In genomic region chrX:136910565-136911040, GRCh38 we compare ENCODE assay signal across 8 cellular contexts. TPM values are rescaled to one million over a fixed set of nuclear protein-coding genes. Genes with fewer than 3 reads are reported as not detected.
DNase-seq lines count a peak whose midpoint lies in the region; ATAC-seq and TF ChIP-seq lines count a peak whose summit lies in the region.

No MANE protein-coding gene starts in this region.

- no peak overlapping the region for H3K9ac ChIP-seq in fibroblast of lung (ENCODE audit: insufficient read depth, low read length)

- no peak for TF ChIP-seq POLR2A in gastrocnemius medialis (IDR thresholded peaks at IDR 0.05)

- no peaks in the 10 kb centered on the region for H3K79me2 ChIP-seq in fibroblast of lung (ENCODE audit: control insufficient read depth, insufficient read depth, low read length)

- H3K9me3 ChIP-seq in RWPE2 (ENCODE audit: severe bottlenecking) (no peaks in the 10 kb centered on the region), fibroblast of lung (ENCODE audit: control insufficient read depth, insufficient read depth, low read depth, low read length) (no peaks in the 10 kb centered on the region), gastrocnemius medialis (no peaks in the 10 kb centered on the region)

- no peak overlapping the region for H2AFZ ChIP-seq in fibroblast of lung (ENCODE audit: low read length)

- intact Hi-C loops in gastrocnemius medialis (cut with DNase I; ENCODE audit: low total_unique reads) = loop anchor here (1.0 kb wide), 1 partner anchor 30 kb away; the partner anchor contains the start of gene RBMX
- intact Hi-C loops in posterior cingulate gyrus (cut with DNase I) = no loop called here

- H3K4me3 ChIP-seq in GM12865 (ENCODE audit: low read depth, low read length) (peak overlapping the region; percentile 87), RWPE2 (ENCODE audit: severe bottlenecking) (peak overlapping the region; percentile 47), fibroblast of lung (replicated peaks in 1 of 4; ENCODE audit: control extremely low read depth in 1 of 4, insufficient read depth in 1 of 4, low read depth in 3 of 4, low read length in 4 of 4) (peak overlapping the region; percentile 27 to 80 (median 52)), gastrocnemius medialis (peak overlapping the region in 3 of 4 donors; percentile 69 to 84 (median 79))

- no peak for TF ChIP-seq CTCF in GM12865 (IDR thresholded peaks at IDR 0.05; ENCODE audit: insufficient read depth, low read depth, low read length, missing control alignments)
- TF ChIP-seq CTCF in RWPE2 (IDR thresholded peaks at IDR 0.05; ENCODE audit: poor library complexity, severe bottlenecking) = no peak
- TF ChIP-seq CTCF in fibroblast of lung (conservative IDR thresholded peaks at IDR 0.05 in 1 of 2, IDR thresholded peaks at IDR 0.05 in 1 of 2; ENCODE audit: low read depth in 1 of 2, low read length in 2 of 2) = no peak
- no peak for TF ChIP-seq CTCF in gastrocnemius medialis (IDR thresholded peaks at IDR 0.05 in 4 of 5, conservative IDR thresholded peaks at IDR 0.05 in 1 of 5)

- H3K4me2 ChIP-seq in fibroblast of lung (ENCODE audit: extremely low read depth, insufficient read depth, low read length) = peak overlapping the region; percentile 79

- no peaks in the 10 kb centered on the region for H4K20me1 ChIP-seq in fibroblast of lung (ENCODE audit: control insufficient read depth, extremely low read depth, insufficient read depth, low read length)

- in situ Hi-C loops in gastrocnemius medialis (cut with MboI; ENCODE audit: low sequenced_read_pairs in 4 of 4) = no loop called here

- no peak for DNase-seq in GM12865 (ENCODE audit: low read depth)
- no peak for DNase-seq in RWPE2 (ENCODE audit: low spot score)
- peak; percentile 36 to 40 for DNase-seq in fibroblast of lung (ENCODE audit: low read depth in 2 of 2)
- no peak for DNase-seq in gastrocnemius medialis
- no peak for DNase-seq in posterior cingulate gyrus
- DNase-seq in RPMI8226 = no peak
- no peak for DNase-seq in COLO829 (ENCODE audit: low spot score)

- H3K27me3 ChIP-seq in RWPE2 (ENCODE audit: insufficient read depth, poor library complexity, severe bottlenecking) (no peaks in the 10 kb centered on the region), fibroblast of lung (ENCODE audit: control insufficient read depth, insufficient read depth, low read length) (no peaks in the 10 kb centered on the region), gastrocnemius medialis (no peaks in the 10 kb centered on the region)

- H3K27ac ChIP-seq in RWPE2 (ENCODE audit: poor library complexity, severe bottlenecking) (no peak overlapping the region), fibroblast of lung (ENCODE audit: insufficient read depth, low read length) (no peak overlapping the region), gastrocnemius medialis (peak overlapping the region in 2 of 4 donors; percentile 52 to 83)

- H3K36me3 ChIP-seq in RWPE2 (ENCODE audit: low read depth) (no peaks in the 10 kb centered on the region), fibroblast of lung (ENCODE audit: control insufficient read depth, insufficient read depth, low read length) (no peaks in the 10 kb centered on the region), gastrocnemius medialis (no peaks in the 10 kb centered on the region)

- no peak for ATAC-seq in RWPE2 (ENCODE audit: low read depth)
- no peak for ATAC-seq in gastrocnemius medialis
- no peak for ATAC-seq in GM21515 (IDR thresholded peaks at IDR 0.05; ENCODE audit: unreplicated experiment)

- H3K4me1 ChIP-seq in RWPE2 (ENCODE audit: insufficient read depth, poor library complexity, severe bottlenecking) (no peaks in the 10 kb centered on the region), fibroblast of lung (ENCODE audit: control insufficient read depth, extremely low read depth, insufficient read depth, low read length) (no peaks in the 10 kb centered on the region), gastrocnemius medialis (peaks cover 0 to 3% of the 10 kb centered on the region in 2 donors)

RNA-seq across cellular contexts. Expression of gene RBMX, which starts 30.1 kb away (rescaled TPM):
- 121 and 139 TPM in 2 replicates for total RNA-seq in fibroblast of lung
- polyA plus RNA-seq in fibroblast of lung = 159 and 223 TPM in 2 replicates
- polyA plus RNA-seq in fibroblast of lung (2012) = 128 and 178 TPM in 2 replicates
- 70.1 and 74.8 TPM in 2 replicates for polyA minus RNA-seq in fibroblast of lung (ENCODE audit: low replicate concordance)
- total RNA-seq in gastrocnemius medialis = 100 to 1,000 TPM; 113 to 339 (median 248) TPM

Comparison
In these comparisons a context has a peak if more than half of its experiments do, and no peak if none do; other contexts are left out.
1. DNase-seq: peak in fibroblast of lung (2 of 2); none in GM12865 (single experiment), RWPE2 (single experiment), gastrocnemius medialis (0 of 2), posterior cingulate gyrus (0 of 10), RPMI8226 (single experiment) and COLO829 (single experiment).
2. Peak in every context shown above with its lines, with median percentiles within 50 percentile points of each other: H3K4me3 ChIP-seq.